8 cellular contexts compared by ENCODE assay signal in the genomic region with DNA sequence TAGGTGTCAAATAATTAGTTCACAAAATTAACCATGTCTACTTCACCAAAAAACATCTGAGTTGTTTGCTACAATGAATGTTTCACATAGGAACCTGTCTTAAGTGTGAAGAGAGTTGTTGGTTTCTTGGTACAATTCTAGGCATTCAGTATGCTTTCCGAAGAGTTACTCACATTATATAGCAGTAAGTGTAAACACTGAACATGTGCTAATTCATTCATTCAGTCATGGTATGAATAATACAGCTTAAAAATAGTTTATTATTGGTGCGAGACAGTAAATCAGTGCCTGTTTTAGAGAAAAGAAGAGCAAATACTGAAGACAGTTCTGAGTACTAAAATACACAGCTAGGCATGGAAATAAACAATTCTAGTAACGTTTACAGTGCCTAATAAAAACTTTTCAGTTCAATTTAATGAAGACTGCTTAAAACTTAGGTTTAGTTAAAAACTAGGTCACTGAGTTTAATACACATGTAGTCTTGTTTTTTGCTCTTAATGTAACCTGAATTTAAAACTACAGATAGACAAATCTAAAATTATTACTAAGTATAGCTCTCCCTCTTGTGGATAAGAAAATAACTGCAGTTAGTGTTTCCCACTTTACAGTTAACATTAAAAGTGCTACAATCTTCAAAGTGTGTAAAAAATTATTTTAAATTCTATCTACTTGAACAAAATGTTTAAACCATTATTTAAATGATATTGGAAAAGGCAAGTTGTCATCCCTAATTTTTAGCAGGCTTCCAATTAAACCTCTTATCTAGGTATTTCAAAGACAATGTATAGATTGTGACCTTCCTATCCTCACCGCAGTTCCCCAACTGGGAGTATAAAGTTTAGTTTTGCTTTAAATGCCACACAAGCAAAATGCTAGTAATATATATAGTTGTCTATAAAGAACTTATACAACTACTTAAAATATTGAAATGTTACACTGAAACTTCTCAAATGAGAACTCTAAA. TPM values are rescaled to one million over a fixed set of nuclear protein-coding genes. Genes with fewer than 3 reads are reported as not detected.
A peak's percentile ranks its signal among the peaks of the same experiment; 100 is the strongest.
DNase-seq lines count a peak whose midpoint lies in the region; ATAC-seq and TF ChIP-seq lines count a peak whose summit lies in the region.

No MANE protein-coding gene starts in this region.

- H3K4me1 ChIP-seq in left ventricle myocardium inferior: peaks cover 13% of the 10 kb centered on the region
- H3K4me1 ChIP-seq in thyroid gland: no peaks in the 10 kb centered on the region

- H3K4me3 ChIP-seq in left ventricle myocardium inferior (no peak overlapping the region), thyroid gland (replicated peaks in 1 of 3) (no peak overlapping the region)

- H3K4me3 Mint-ChIP-seq in T-helper 17 cell: no peak overlapping the region

- H3K27me3 ChIP-seq in left ventricle myocardium inferior (ENCODE audit: low read depth): no peaks in the 10 kb centered on the region
- H3K27me3 ChIP-seq in thyroid gland: no peaks in the 10 kb centered on the region

- 88 to 90% methylated on average over 4 of the region's 4 CpGs for WGBS in thyroid gland, 2 donors

- no peak for TF ChIP-seq POLR2A in thyroid gland (IDR thresholded peaks at IDR 0.05)

- DNase-seq in NCI-H1105 treated with DMSO at 0.1 percent for 48 hours (lab: John Stamatoyannopoulos, UW) (peak; percentile 8), NCI-H1105 (lab: John Stamatoyannopoulos, UW) (no peak), T-helper 17 cell (no peak), left ventricle myocardium inferior (no peak), thyroid gland (no peak), NCI-H524 treated with DMSO at 0.1 percent for 48 hours (lab: John Stamatoyannopoulos, UW) (no peak), germinal center (ENCODE audit: low spot score) (no peak)

- no peaks in the 10 kb centered on the region for H3K9me3 ChIP-seq in T-helper 17 cell (ENCODE audit: control insufficient read depth, low read length, poor library complexity, severe bottlenecking)
- H3K9me3 ChIP-seq in left ventricle myocardium inferior (replicated peaks): no peaks in the 10 kb centered on the region
- no peaks in the 10 kb centered on the region for H3K9me3 ChIP-seq in thyroid gland

- H3K27ac ChIP-seq in left ventricle myocardium inferior (replicated peaks) (no peak overlapping the region), thyroid gland (no peak overlapping the region)

- H3K27me3 Mint-ChIP-seq in T-helper 17 cell: no peaks in the 10 kb centered on the region

- peaks cover 9% of the 10 kb centered on the region for H3K4me1 Mint-ChIP-seq in T-helper 17 cell

- intact Hi-C loops in left ventricle myocardium inferior (cut with micrococcal nuclease): no loop called here
- intact Hi-C loops in thyroid gland (cut with DNase I): no loop called here

- peak; percentile 83 for TF ChIP-seq CTCF in left ventricle myocardium inferior (IDR thresholded peaks at IDR 0.05; ENCODE audit: borderline replicate concordance)
- peak; percentile 8 to 71 (median 52) for TF ChIP-seq CTCF in thyroid gland (IDR thresholded peaks at IDR 0.05)

- no peak overlapping the region for H3K27ac Mint-ChIP-seq in T-helper 17 cell

- ATAC-seq in HG03439 (IDR thresholded peaks at IDR 0.05; ENCODE audit: unreplicated experiment): peak; percentile 40
- peak; percentile 66 for ATAC-seq in T-helper 17 cell

- H3K36me3 Mint-ChIP-seq in T-helper 17 cell (ENCODE audit: low read depth): no peaks in the 10 kb centered on the region

- peaks cover 46% of the 10 kb centered on the region for H3K36me3 ChIP-seq in left ventricle myocardium inferior
- peaks cover 0 to 3% of the 10 kb centered on the region in 2 donors for H3K36me3 ChIP-seq in thyroid gland

RNA-seq across cellular contexts. Expression of a gene that starts 20.1 kb away (rescaled TPM):
- under 1 TPM in 1 of 2 donors, not detected in 1; 0.30 TPM for total RNA-seq in T-helper 17 cell
- total RNA-seq in left ventricle myocardium inferior: 2.2 TPM
- total RNA-seq in thyroid gland: 1 to 10 TPM in 2 of 4 donors, under 1 TPM in 1, not detected in 1; 0.49 to 2.6 (median 1.1) TPM

RNA-seq across cellular contexts. Expression of a gene that starts 20.2 kb away (rescaled TPM):
- total RNA-seq in T-helper 17 cell (10 to 100 TPM; 27.0 to 28.1 TPM), left ventricle myocardium inferior (37.5 TPM), thyroid gland (10 to 100 TPM; 55.9 to 75.3 (median 60.5) TPM)
